Comparison of ENCODE assay signal across 8 cellular contexts in the genomic region with DNA sequence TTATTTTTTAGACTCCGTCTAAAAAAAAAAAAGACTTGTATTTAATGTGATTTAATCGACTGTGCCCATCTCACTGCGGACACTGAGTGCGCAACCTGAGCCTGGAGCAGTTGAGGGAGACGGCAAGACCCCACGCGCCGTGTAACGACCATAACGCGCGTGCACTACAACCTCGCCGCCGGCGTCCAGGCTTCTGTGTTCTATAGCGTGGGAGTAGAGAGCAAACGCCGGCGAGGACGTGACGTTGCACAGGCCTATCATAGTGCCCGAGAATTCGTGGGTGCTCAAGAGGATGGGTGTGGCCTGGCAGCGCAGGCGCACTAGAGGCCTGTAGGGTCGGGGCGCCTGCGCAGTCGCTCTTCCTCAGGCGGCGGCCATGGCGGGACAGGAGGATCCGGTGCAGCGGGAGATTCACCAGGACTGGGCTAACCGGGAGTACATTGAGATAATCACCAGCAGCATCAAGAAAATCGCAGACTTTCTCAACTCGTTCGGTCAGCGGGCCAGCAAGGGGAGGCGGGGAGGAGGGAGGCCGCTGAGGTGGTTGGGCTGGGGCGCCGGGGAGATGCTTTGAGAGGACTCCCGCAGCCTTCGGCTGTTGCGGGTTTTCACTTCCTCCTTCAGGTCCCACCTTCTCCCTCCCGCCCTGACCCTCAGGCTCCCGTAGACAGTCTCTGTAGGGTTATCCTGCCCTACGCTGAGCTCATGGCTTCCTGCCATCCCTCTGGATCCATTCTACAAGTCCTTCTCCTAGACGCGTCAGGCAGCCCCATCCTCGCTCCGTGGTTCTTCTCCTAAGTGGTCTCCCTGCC. TPM values are rescaled to one million over a fixed set of nuclear protein-coding genes. Genes with fewer than 3 reads are reported as not detected.
DNase-seq lines count a peak whose midpoint lies in the region; ATAC-seq and TF ChIP-seq lines count a peak whose summit lies in the region.

A gene (plus strand): TSS at position 350 of the 812 bp plus-strand sequence. CDS start 27 bp downstream, at position 377.

- TF ChIP-seq CTCF in GM10248 (IDR thresholded peaks at IDR 0.05; ENCODE audit: control extremely low read depth, extremely low read depth, low read depth, missing control alignments) (no peak), glutamatergic neuron (IDR thresholded peaks at IDR 0.05; ENCODE audit: partially characterized antibody, unreplicated experiment) (no peak), osteoblast (IDR thresholded peaks at IDR 0.05; ENCODE audit: extremely low read depth, low read depth, low read length) (no peak), thoracic aorta (IDR thresholded peaks at IDR 0.05) (no peak)

- H4K20me1 ChIP-seq in osteoblast (ENCODE audit: insufficient read depth, low read length), result peaks cover 33% of the 10 kb centered on the region

- H3K27me3 ChIP-seq in osteoblast (ENCODE audit: insufficient read depth, low read length) (no peaks in the 10 kb centered on the region), thoracic aorta (replicated peaks; ENCODE audit: insufficient read depth) (no peaks in the 10 kb centered on the region)

- H3K36me3 Mint-ChIP-seq in activated naive CD8-positive, alpha-beta T cell, result no peaks in the 10 kb centered on the region
- no peaks in the 10 kb centered on the region for H3K36me3 Mint-ChIP-seq in glutamatergic neuron (ENCODE audit: unreplicated experiment)

- peak within 1 kb of the TSS; percentile 99 for H3K27ac Mint-ChIP-seq in activated naive CD8-positive, alpha-beta T cell
- peak within 1 kb of the TSS; percentile 99 for H3K27ac Mint-ChIP-seq in glutamatergic neuron (ENCODE audit: unreplicated experiment)

- H3K79me2 ChIP-seq in osteoblast (ENCODE audit: insufficient read depth, low read length), result peaks cover 50% of the 10 kb centered on the region

- peaks cover 38% of the 10 kb centered on the region for H3K4me1 Mint-ChIP-seq in activated naive CD8-positive, alpha-beta T cell (ENCODE audit: low read depth)
- peaks cover 5% of the 10 kb centered on the region for H3K4me1 Mint-ChIP-seq in glutamatergic neuron (ENCODE audit: low read depth, unreplicated experiment)

- POLR2A ChIA-PET in GM10248 (lab: Yijun Ruan, JAX), result interaction anchor here (0.6 to 0.9 kb wide), 4 partner anchors 21 to 366 kb away, joined by 3 to 7 read pairs (median 4); a partner anchor contains a TSS

- H3K4me1 ChIP-seq in osteoblast (ENCODE audit: insufficient read depth, low read length), result peaks cover 13% of the 10 kb centered on the region
- peaks cover 17 to 31% of the 10 kb centered on the region in 2 donors for H3K4me1 ChIP-seq in thoracic aorta (ENCODE audit: control insufficient read depth in 1 of 2, low read depth in 2 of 2)

- ATAC-seq in HG02623 (IDR thresholded peaks at IDR 0.05; ENCODE audit: unreplicated experiment) (peak; percentile 90), thoracic aorta (ENCODE audit: insufficient number of reproducible peaks, low FRiP score, low read depth) (peak; percentile 95)

- peak within 1 kb of the TSS; percentile 97 for H3K4me2 ChIP-seq in osteoblast (ENCODE audit: insufficient read depth, low read length)

- peaks cover 6% of the 10 kb centered on the region for H3K36me3 ChIP-seq in osteoblast (ENCODE audit: insufficient read depth, low read length)
- H3K36me3 ChIP-seq in thoracic aorta, result no peaks in the 10 kb centered on the region

- H3K9me3 ChIP-seq in osteoblast (ENCODE audit: low read depth, low read length) (no peaks in the 10 kb centered on the region), thoracic aorta (no peaks in the 10 kb centered on the region)

- H3K27me3 Mint-ChIP-seq in activated naive CD8-positive, alpha-beta T cell, result no peaks in the 10 kb centered on the region
- peaks cover 2% of the 10 kb centered on the region for H3K27me3 Mint-ChIP-seq in glutamatergic neuron (ENCODE audit: unreplicated experiment)

- H3K9me3 Mint-ChIP-seq in activated naive CD8-positive, alpha-beta T cell (ENCODE audit: low read depth), result no peaks in the 10 kb centered on the region
- H3K9me3 Mint-ChIP-seq in glutamatergic neuron (ENCODE audit: unreplicated experiment), result peaks cover 4% of the 10 kb centered on the region

- H2AFZ ChIP-seq in osteoblast (ENCODE audit: low read length), result peak within 1 kb of the TSS; percentile 98

- H3K27ac ChIP-seq in osteoblast (ENCODE audit: low read depth, low read length), result peak within 1 kb of the TSS; percentile 87
- H3K27ac ChIP-seq in thoracic aorta, result peak within 1 kb of the TSS; percentile 79 to 86

- peak; percentile 100 for DNase-seq in GM10248 (ENCODE audit: extremely low spot score)
- DNase-seq in NCI-H1105 (lab: John Stamatoyannopoulos, UW), result peak; percentile 87
- DNase-seq in SKM-1 treated with dmso at 0.1 percent for 144 hours (lab: John Stamatoyannopoulos, UW; ENCODE audit: unreplicated experiment), result peak; percentile 97
- peak; percentile 87 for DNase-seq in glutamatergic neuron
- peak; percentile 99 for DNase-seq in osteoblast (ENCODE audit: insufficient read length, low spot score, missing footprints)
- peak; percentile 88 for DNase-seq in thoracic aorta (ENCODE audit: low spot score)

- CTCF ChIA-PET in GM10248 (lab: Yijun Ruan, JAX), result interaction anchor here (1.2 to 2.1 kb wide), 2 partner anchors 20 to 171 kb away, joined by 3 to 5 read pairs; no protein-coding TSS in a partner anchor

- H3K4me3 ChIP-seq in osteoblast (ENCODE audit: insufficient read depth, low read length) (peak within 1 kb of the TSS; percentile 92), thoracic aorta (peak within 1 kb of the TSS; percentile 94)

- H3K4me3 Mint-ChIP-seq in activated naive CD8-positive, alpha-beta T cell, result peak within 1 kb of the TSS; percentile 100
- peak within 1 kb of the TSS; percentile 100 for H3K4me3 Mint-ChIP-seq in glutamatergic neuron (ENCODE audit: unreplicated experiment)

RNA-seq across cellular contexts. Expression of the gene that starts here (rescaled TPM):
- 126 TPM for total RNA-seq in glutamatergic neuron (ENCODE audit: unreplicated experiment)
- 113 and 114 TPM in 2 replicates for total RNA-seq in osteoblast
- 100 to 1,000 TPM in 1 of 2 donors, 10 to 100 TPM in 1; 55.0 to 126 TPM for total RNA-seq in thoracic aorta

Comparison
In these comparisons a context has a peak if more than half of its experiments do, and no peak if none do; other contexts are left out.
1. Peak in every context shown above with its lines: DNase-seq, ATAC-seq, H3K4me3 ChIP-seq and H3K27ac ChIP-seq.